In genomic region chr13:55298201-55298600, GRCh38 we compare ENCODE assay signal across 31 cellular contexts.
"Had no signal": no experiment of that assay in that cellular context is flagged by ENCODE, and none has a peak within 500 bp of the region (broad histone marks: within the 10 kb centered on the region; RNA-seq: fewer than 3 reads in every experiment).

No MANE protein-coding gene starts in this region.

- H3K4me3 ChIP-seq: ascending aorta, breast epithelium, cardiac muscle cell, colonic mucosa had no signal

- H3K36me3 Mint-ChIP-seq: activated CD4-positive, alpha-beta memory T cell treated with anti-CD3 and anti-CD28 coated beads for 36 hours; activated CD8-positive, alpha-beta memory T cell treated with anti-CD3 and anti-CD28 coated beads, Interleukin-2, amount 10 ng/mL, durations not matched to agents 7 days and 5 days; activated naive CD4-positive, alpha-beta T cell treated with anti-CD3 and anti-CD28 coated beads, Interleukin-2, amount 10 ng/mL, durations not matched to agents 7 days and 5 days; activated naive CD8-positive, alpha-beta T cell treated with anti-CD3 and anti-CD28 coated beads, Interleukin-2, amount 10 ng/mL, durations not matched to agents 7 days and 5 days; brain had no signal

- H3K9me3 ChIP-seq: colonic mucosa had no signal

- H3K27ac Mint-ChIP-seq: activated CD4-positive, alpha-beta memory T cell treated with anti-CD3 and anti-CD28 coated beads for 36 hours; activated CD4-positive, alpha-beta T cell treated with anti-CD3 and anti-CD28 coated beads for 36 hours; activated CD4-positive, alpha-beta T cell treated with anti-CD3 and anti-CD28 coated beads, Interleukin-2, amount 10 ng/mL, durations not matched to agents 24 days and 14 days; activated CD8-positive, alpha-beta memory T cell treated with anti-CD3 and anti-CD28 coated beads, Interleukin-2, amount 10 ng/mL, durations not matched to agents 7 days and 5 days; activated CD8-positive, alpha-beta T cell treated with anti-CD3 and anti-CD28 coated beads, Interleukin-2, amount 10 ng/mL, durations not matched to agents 7 days and 5 days; activated naive CD4-positive, alpha-beta T cell treated with anti-CD3 and anti-CD28 coated beads, Interleukin-2, amount 10 ng/mL, durations not matched to agents 7 days and 5 days; activated naive CD4-positive, alpha-beta T cell treated with anti-CD3 and anti-CD28 coated beads, Interleukin-2, amount 50 U/mL, for 72 hours; activated naive CD8-positive, alpha-beta T cell treated with anti-CD3 and anti-CD28 coated beads, Interleukin-2, amount 10 ng/mL, durations not matched to agents 7 days and 5 days; activated T-cell treated with anti-CD3 and anti-CD28 coated beads, Interleukin-2, amount 50 U/mL, for 72 hours; brain; T-helper 17 cell; T-helper 2 cell treated with Interferon-gamma antibody and Interleukin-4, amounts not matched to agents 5 μg/mL and 100 μg/mL, for 36 hours had no signal

- H3K4me3 Mint-ChIP-seq: activated CD4-positive, alpha-beta memory T cell treated with anti-CD3 and anti-CD28 coated beads for 36 hours; activated CD4-positive, alpha-beta T cell treated with anti-CD3 and anti-CD28 coated beads for 36 hours; activated CD4-positive, alpha-beta T cell treated with anti-CD3 and anti-CD28 coated beads, Interleukin-2, amount 10 ng/mL, durations not matched to agents 24 days and 14 days; activated CD8-positive, alpha-beta memory T cell treated with anti-CD3 and anti-CD28 coated beads, Interleukin-2, amount 10 ng/mL, durations not matched to agents 7 days and 5 days; activated CD8-positive, alpha-beta T cell treated with anti-CD3 and anti-CD28 coated beads, Interleukin-2, amount 10 ng/mL, durations not matched to agents 7 days and 5 days; activated naive CD4-positive, alpha-beta T cell treated with anti-CD3 and anti-CD28 coated beads, Interleukin-2, amount 10 ng/mL, durations not matched to agents 7 days and 5 days; activated naive CD8-positive, alpha-beta T cell treated with anti-CD3 and anti-CD28 coated beads, Interleukin-2, amount 10 ng/mL, durations not matched to agents 7 days and 5 days; activated T-cell treated with anti-CD3 and anti-CD28 coated beads, Interleukin-2, amount 50 U/mL, for 72 hours; brain; T-helper 17 cell; T-helper 2 cell treated with Interferon-gamma antibody and Interleukin-4, amounts not matched to agents 5 μg/mL and 100 μg/mL, for 36 hours had no signal

- H3K4me1 ChIP-seq: ascending aorta, breast epithelium, colonic mucosa had no signal

- DNase-seq: activated CD4-positive, alpha-beta memory T cell treated with anti-CD3 and anti-CD28 coated beads for 36 hours; activated CD4-positive, alpha-beta T cell treated with anti-CD3 and anti-CD28 coated beads for 36 hours; activated CD4-positive, alpha-beta T cell treated with anti-CD3 and anti-CD28 coated beads, Interleukin-2, amount 10 ng/mL, durations not matched to agents 24 days and 14 days; activated CD4-positive, CD25-positive, alpha-beta regulatory T cell; activated CD4-positive, CD25-positive, alpha-beta regulatory T cell treated with anti-CD3 and anti-CD28 coated beads, Interleukin-2, amount 50 U/mL, for 72 hours; activated CD8-positive, alpha-beta memory T cell treated with anti-CD3 and anti-CD28 coated beads, Interleukin-2, amount 10 ng/mL, durations not matched to agents 7 days and 5 days; activated CD8-positive, alpha-beta memory T cell treated with anti-CD3 and anti-CD28 coated beads, Interleukin-2, amount 50 U/mL, for 4 hours; activated CD8-positive, alpha-beta T cell treated with anti-CD3 and anti-CD28 coated beads, Interleukin-2, amount 10 ng/mL, durations not matched to agents 7 days and 5 days; activated gamma-delta T cell; activated naive CD4-positive, alpha-beta T cell; activated naive CD4-positive, alpha-beta T cell treated with anti-CD3 and anti-CD28 coated beads, Interleukin-2, amount 10 ng/mL, durations not matched to agents 7 days and 5 days; activated naive CD8-positive, alpha-beta T cell treated with anti-CD3 and anti-CD28 coated beads, Interleukin-2, amount 10 ng/mL, durations not matched to agents 7 days and 5 days; activated T-cell treated with anti-CD3 and anti-CD28 coated beads, Interleukin-2, amount 50 U/mL, for 1 hour; activated T-cell treated with anti-CD3 and anti-CD28 coated beads, Interleukin-2, amount 50 U/mL, for 72 hours; central memory CD4-positive, alpha-beta T cell; cerebellar nuclear complex; colonic mucosa; effector CD8-positive, alpha-beta T cell; foreskin fibroblast; head of caudate nucleus; T-helper 1 cell; T-helper 17 cell; T1000; WERI-Rb-1 had no signal

- H3K27me3 Mint-ChIP-seq: activated CD4-positive, alpha-beta memory T cell treated with anti-CD3 and anti-CD28 coated beads for 36 hours; activated CD4-positive, alpha-beta T cell treated with anti-CD3 and anti-CD28 coated beads for 36 hours; activated CD4-positive, alpha-beta T cell treated with anti-CD3 and anti-CD28 coated beads, Interleukin-2, amount 10 ng/mL, durations not matched to agents 24 days and 14 days; activated CD8-positive, alpha-beta memory T cell treated with anti-CD3 and anti-CD28 coated beads, Interleukin-2, amount 10 ng/mL, durations not matched to agents 7 days and 5 days; activated naive CD4-positive, alpha-beta T cell treated with anti-CD3 and anti-CD28 coated beads, Interleukin-2, amount 10 ng/mL, durations not matched to agents 7 days and 5 days; activated naive CD8-positive, alpha-beta T cell treated with anti-CD3 and anti-CD28 coated beads, Interleukin-2, amount 10 ng/mL, durations not matched to agents 7 days and 5 days; brain; T-helper 17 cell had no signal

- ATAC-seq: activated CD4-positive, alpha-beta T cell treated with anti-CD3 and anti-CD28 coated beads for 36 hours; activated CD8-positive, alpha-beta memory T cell treated with anti-CD3 and anti-CD28 coated beads, Interleukin-2, amount 10 ng/mL, durations not matched to agents 7 days and 5 days; activated CD8-positive, alpha-beta T cell treated with anti-CD3 and anti-CD28 coated beads, Interleukin-2, amount 10 ng/mL, durations not matched to agents 7 days and 5 days; activated naive CD4-positive, alpha-beta T cell treated with anti-CD3 and anti-CD28 coated beads, Interleukin-2, amount 50 U/mL, for 72 hours; activated T-cell treated with anti-CD3 and anti-CD28 coated beads, Interleukin-2, amount 50 U/mL, for 72 hours; esophagus mucosa; T-helper 17 cell had no signal

- H3K27ac ChIP-seq: ascending aorta, breast epithelium, cardiac muscle cell, colonic mucosa, WERI-Rb-1 had no signal

- H3K4me1 Mint-ChIP-seq: activated CD4-positive, alpha-beta T cell treated with anti-CD3 and anti-CD28 coated beads for 36 hours; activated CD4-positive, alpha-beta T cell treated with anti-CD3 and anti-CD28 coated beads, Interleukin-2, amount 10 ng/mL, durations not matched to agents 24 days and 14 days; activated CD8-positive, alpha-beta memory T cell treated with anti-CD3 and anti-CD28 coated beads, Interleukin-2, amount 10 ng/mL, durations not matched to agents 7 days and 5 days; activated naive CD4-positive, alpha-beta T cell treated with anti-CD3 and anti-CD28 coated beads, Interleukin-2, amount 10 ng/mL, durations not matched to agents 7 days and 5 days; activated naive CD8-positive, alpha-beta T cell treated with anti-CD3 and anti-CD28 coated beads, Interleukin-2, amount 10 ng/mL, durations not matched to agents 7 days and 5 days; brain; T-helper 17 cell had no signal

- H3K36me3 ChIP-seq: ascending aorta, breast epithelium, cardiac muscle cell, colonic mucosa, WERI-Rb-1 had no signal

- H3K27me3 ChIP-seq: ascending aorta, breast epithelium, cardiac muscle cell, colonic mucosa had no signal
